In the genomic region with DNA sequence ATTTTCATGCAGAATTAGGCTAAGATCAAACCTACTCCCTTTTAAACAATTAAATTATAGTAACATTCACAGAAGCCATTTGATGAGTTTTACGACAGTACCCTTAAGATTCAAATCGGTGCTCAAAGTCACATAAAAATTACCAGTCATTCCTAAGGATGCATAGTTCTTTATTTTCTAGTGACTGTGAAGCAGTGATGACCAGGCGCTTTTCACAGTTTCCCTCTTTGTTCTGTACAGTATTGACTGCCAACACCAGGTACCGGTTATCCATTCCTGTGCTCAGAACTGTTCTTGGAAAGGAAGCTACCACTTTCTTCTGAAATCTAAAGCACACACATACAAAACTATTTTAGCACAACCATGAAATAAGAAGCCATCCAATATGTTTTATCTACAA, we compare ENCODE assay signal across 12 cellular contexts. TPM values are rescaled to one million over a fixed set of nuclear protein-coding genes. Genes with fewer than 3 reads are reported as not detected.
DNase-seq lines count a peak whose midpoint lies in the region; ATAC-seq and TF ChIP-seq lines count a peak whose summit lies in the region.
"Had no signal": no experiment of that assay in that cellular context is flagged by ENCODE, and none has a peak within 500 bp of the region (broad histone marks: within the 10 kb centered on the region; RNA-seq: fewer than 3 reads in every experiment).

No MANE protein-coding gene starts in this region.

- H2BK15ac ChIP-seq in mesendoderm (replicated peaks; ENCODE audit: low read depth), result no peak overlapping the region

- peaks cover 12% of the 10 kb centered on the region for H3K27me3 Mint-ChIP-seq in WTC11 (ENCODE audit: low read depth)
- no peaks in the 10 kb centered on the region for H3K27me3 Mint-ChIP-seq in stimulated activated memory B cell treated with anti-CD40 and anti-IgM and Interleukin-4, amounts not matched to agents 10 μg/mL and 1 μg/mL and 100 μg/mL, for 72 hours
- H3K27me3 Mint-ChIP-seq: naive thymus-derived CD8-positive, alpha-beta T cell had no signal

- H3K9ac ChIP-seq in mesendoderm (ENCODE audit: low read length), result no peak overlapping the region

- H3K4me3 ChIP-seq in BE2C (ENCODE audit: low read depth, low read length) (peak overlapping the region; percentile 96), GM12875 (ENCODE audit: low read depth, low read length) (peak overlapping the region; percentile 99), mesendoderm (ENCODE audit: low read length) (no peak overlapping the region)

- no peak overlapping the region for H2BK120ac ChIP-seq in mesendoderm (ENCODE audit: low read depth, low read length)

- H3K18ac ChIP-seq in mesendoderm (ENCODE audit: low read length), result no peak overlapping the region

- no peak for ATAC-seq in WTC11
- no peak for ATAC-seq in stimulated activated memory B cell treated with anti-CD40 and anti-IgM and Interleukin-4, amounts not matched to agents 10 μg/mL and 1 μg/mL and 100 μg/mL, for 72 hours
- ATAC-seq: naive thymus-derived CD8-positive, alpha-beta T cell had no signal

- no peak overlapping the region for H4K5ac ChIP-seq in mesendoderm (ENCODE audit: low read length)

- peak overlapping the region; percentile 2 for H3K4me2 ChIP-seq in mesendoderm (ENCODE audit: low read length)

- H3K4ac ChIP-seq in mesendoderm (ENCODE audit: low read depth, low read length), result no peak overlapping the region

- WGBS in mesendoderm (ENCODE audit: extremely low coverage, insufficient coverage, low lambda C conversion rate), result no CpG with 5 or more reads among the region's 4 CpGs

- H3K4me3 Mint-ChIP-seq in WTC11, result peak overlapping the region; percentile 96
- H3K4me3 Mint-ChIP-seq in stimulated activated memory B cell treated with anti-CD40 and anti-IgM and Interleukin-4, amounts not matched to agents 10 μg/mL and 1 μg/mL and 100 μg/mL, for 72 hours, result no peak overlapping the region

- no peak for TF ChIP-seq CTCF in BE2C (IDR thresholded peaks at IDR 0.05; ENCODE audit: low read depth, low read length)
- no peak for TF ChIP-seq CTCF in GM12875 (IDR thresholded peaks at IDR 0.05; ENCODE audit: borderline replicate concordance, insufficient read depth, low read depth, low read length)
- TF ChIP-seq CTCF in WTC11 (IDR thresholded peaks at IDR 0.05), result no peak

- no peak overlapping the region for H2BK5ac ChIP-seq in mesendoderm (ENCODE audit: low read length)

- no peak overlapping the region for H3K23ac ChIP-seq in mesendoderm (ENCODE audit: low read length)

- no peak overlapping the region for H3K56ac ChIP-seq in mesendoderm (ENCODE audit: low read length)

- POLR2A ChIA-PET in WTC11 (lab: Charles Lee), result no interaction called here

- H3K79me1 ChIP-seq in mesendoderm (ENCODE audit: low read length), result peaks cover 2% of the 10 kb centered on the region

- no peak overlapping the region for H4K8ac ChIP-seq in mesendoderm (ENCODE audit: low read depth, low read length)

- peaks cover 47% of the 10 kb centered on the region for H3K36me3 Mint-ChIP-seq in WTC11
- peaks cover 5% of the 10 kb centered on the region for H3K36me3 Mint-ChIP-seq in stimulated activated memory B cell treated with anti-CD40 and anti-IgM and Interleukin-4, amounts not matched to agents 10 μg/mL and 1 μg/mL and 100 μg/mL, for 72 hours

- H2AK5ac ChIP-seq in mesendoderm (ENCODE audit: low read length), result no peak overlapping the region

- H3K36me3 ChIP-seq in BE2C, result peaks cover 40% of the 10 kb centered on the region
- H3K36me3 ChIP-seq in mesendoderm (ENCODE audit: control insufficient read depth, insufficient read depth, low read length), result no peaks in the 10 kb centered on the region

- H3K9me3 ChIP-seq in BE2C, result no peaks in the 10 kb centered on the region

- H3K27ac Mint-ChIP-seq in WTC11, result no peak overlapping the region
- H3K27ac Mint-ChIP-seq in stimulated activated memory B cell treated with anti-CD40 and anti-IgM and Interleukin-4, amounts not matched to agents 10 μg/mL and 1 μg/mL and 100 μg/mL, for 72 hours, result no peak overlapping the region

- DNase-seq in BE2C (no peak), WTC11 (ENCODE audit: low spot score) (no peak), mesendoderm (no peak), hippocampal formation (lab: John Stamatoyannopoulos, UW) (no peak), cerebellar cortex (ENCODE audit: low spot score) (no peak)
- no peak for DNase-seq in stimulated activated CD4-positive, alpha-beta T cell treated with anti-CD3 and anti-CD28 coated beads, Interleukin-2, amount 100 ng/mL, for 48 hours
- DNase-seq: KBM-7; kidney; naive thymus-derived CD8-positive, alpha-beta T cell; stimulated activated CD4-positive, alpha-beta T cell treated with anti-CD3 and anti-CD28 coated beads, Interleukin-15, amount 100 ng/mL, for 24 hours had no signal

- H3K27me3 ChIP-seq in BE2C (no peaks in the 10 kb centered on the region), mesendoderm (ENCODE audit: insufficient read depth, low read length, poor library complexity) (no peaks in the 10 kb centered on the region)

- CTCF ChIA-PET in WTC11 (lab: Charles Lee), result interaction anchor here (1.0 kb wide), 1 partner anchor 81 kb away, joined by 4 read pairs; no protein-coding TSS in a partner anchor

- peaks cover 24% of the 10 kb centered on the region for H3K4me1 Mint-ChIP-seq in WTC11
- peaks cover 17% of the 10 kb centered on the region for H3K4me1 Mint-ChIP-seq in stimulated activated memory B cell treated with anti-CD40 and anti-IgM and Interleukin-4, amounts not matched to agents 10 μg/mL and 1 μg/mL and 100 μg/mL, for 72 hours

- H3K79me2 ChIP-seq in mesendoderm (ENCODE audit: control insufficient read depth, insufficient read depth, low read length), result peaks cover 24% of the 10 kb centered on the region

- H3K9me3 Mint-ChIP-seq in WTC11, result no peaks in the 10 kb centered on the region; the same call in 1 of the 2 replicates
- no peaks in the 10 kb centered on the region for H3K9me3 Mint-ChIP-seq in stimulated activated memory B cell treated with anti-CD40 and anti-IgM and Interleukin-4, amounts not matched to agents 10 μg/mL and 1 μg/mL and 100 μg/mL, for 72 hours
- H3K9me3 Mint-ChIP-seq: naive thymus-derived CD8-positive, alpha-beta T cell had no signal

- no peak overlapping the region for H3K27ac ChIP-seq in mesendoderm (ENCODE audit: low read depth, low read length)

- H3K4me1 ChIP-seq in BE2C, result no peaks in the 10 kb centered on the region
- H3K4me1 ChIP-seq in mesendoderm (ENCODE audit: control insufficient read depth, low read depth, low read length), result no peaks in the 10 kb centered on the region

TF ChIP-seq in WTC11, 78 proteins besides CTCF, POLR2A, EP300 and RAD21:
- TF ChIP-seq SMAD4 (CRISPR knock-in tag; IDR thresholded peaks at IDR 0.05) (no peak), ATF1 (CRISPR knock-in tag; IDR thresholded peaks at IDR 0.05) (no peak)
- TF ChIP-seq, protein P1, sequence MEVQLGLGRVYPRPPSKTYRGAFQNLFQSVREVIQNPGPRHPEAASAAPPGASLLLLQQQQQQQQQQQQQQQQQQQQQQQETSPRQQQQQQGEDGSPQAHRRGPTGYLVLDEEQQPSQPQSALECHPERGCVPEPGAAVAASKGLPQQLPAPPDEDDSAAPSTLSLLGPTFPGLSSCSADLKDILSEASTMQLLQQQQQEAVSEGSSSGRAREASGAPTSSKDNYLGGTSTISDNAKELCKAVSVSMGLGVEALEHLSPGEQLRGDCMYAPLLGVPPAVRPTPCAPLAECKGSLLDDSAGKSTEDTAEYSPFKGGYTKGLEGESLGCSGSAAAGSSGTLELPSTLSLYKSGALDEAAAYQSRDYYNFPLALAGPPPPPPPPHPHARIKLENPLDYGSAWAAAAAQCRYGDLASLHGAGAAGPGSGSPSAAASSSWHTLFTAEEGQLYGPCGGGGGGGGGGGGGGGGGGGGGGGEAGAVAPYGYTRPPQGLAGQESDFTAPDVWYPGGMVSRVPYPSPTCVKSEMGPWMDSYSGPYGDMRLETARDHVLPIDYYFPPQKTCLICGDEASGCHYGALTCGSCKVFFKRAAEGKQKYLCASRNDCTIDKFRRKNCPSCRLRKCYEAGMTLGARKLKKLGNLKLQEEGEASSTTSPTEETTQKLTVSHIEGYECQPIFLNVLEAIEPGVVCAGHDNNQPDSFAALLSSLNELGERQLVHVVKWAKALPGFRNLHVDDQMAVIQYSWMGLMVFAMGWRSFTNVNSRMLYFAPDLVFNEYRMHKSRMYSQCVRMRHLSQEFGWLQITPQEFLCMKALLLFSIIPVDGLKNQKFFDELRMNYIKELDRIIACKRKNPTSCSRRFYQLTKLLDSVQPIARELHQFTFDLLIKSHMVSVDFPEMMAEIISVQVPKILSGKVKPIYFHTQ (CRISPR knock-in tag; IDR thresholded peaks at IDR 0.05), result no peak

RNA-seq across cellular contexts. Expression of gene DNA2, which starts 1.9 kb away (rescaled TPM):
- 1.2 TPM for polyA plus RNA-seq in BE2C (2012; ENCODE audit: insufficient read depth, insufficient read length, low read depth)
- 39.3 to 46.3 TPM (median 43.0 TPM) in 3 replicates for total RNA-seq in WTC11 (2021)
- polyA plus RNA-seq in mesendoderm (2013, experiment 1 of 2), result 28.7 TPM
- polyA plus RNA-seq in mesendoderm (2013, experiment 2 of 2), result 27.1 TPM

RNA-seq across cellular contexts. Expression of gene SLC25A16, which starts 57.5 kb away (rescaled TPM):
- polyA plus RNA-seq in BE2C (2012; ENCODE audit: insufficient read depth, insufficient read length, low read depth), result 3.8 TPM
- 11.1 to 16.8 TPM (median 13.1 TPM) in 3 replicates for total RNA-seq in WTC11 (2021)
- polyA plus RNA-seq in mesendoderm (2013, experiment 1 of 2), result 5.0 TPM
- 5.6 TPM for polyA plus RNA-seq in mesendoderm (2013, experiment 2 of 2)
